9 cellular contexts compared by ENCODE assay signal in genomic region chr9:121133104-121133816, GRCh38. TPM values are rescaled to one million over a fixed set of nuclear protein-coding genes. Genes with fewer than 3 reads are reported as not detected.
DNase-seq lines count a peak whose midpoint lies in the region; ATAC-seq, FAIRE-seq and TF ChIP-seq lines count a peak whose summit lies in the region.
"Had no signal": no experiment of that assay in that cellular context is flagged by ENCODE, and none has a peak within 500 bp of the region (broad histone marks: within the 10 kb centered on the region; RNA-seq: fewer than 3 reads in every experiment).

No MANE protein-coding gene starts in this region.

- no peak for TF ChIP-seq POLR2A in Peyer's patch (IDR thresholded peaks at IDR 0.05)

- TF ChIP-seq CTCF in Peyer's patch (IDR thresholded peaks at IDR 0.05) = no peak
- no peak for TF ChIP-seq CTCF in kidney (IDR thresholded peaks at IDR 0.05; ENCODE audit: borderline replicate concordance, extremely low read depth, insufficient read depth)

- peak overlapping the region; percentile 24 for H3K4me3 Mint-ChIP-seq in stimulated activated effector memory CD8-positive, alpha-beta T cell treated with anti-CD3 and anti-CD28 coated beads, Interleukin-12 subunit alpha, Interleukin-12 subunit beta, amount 100 ng/mL, for 72 hours

- DNase-seq in Peyer's patch (peak; percentile 52 to 88 (median 85)), kidney (peak; percentile 79), SIG-M5 (lab: John Stamatoyannopoulos, UW) (no peak), medulla oblongata (ENCODE audit: extremely low spot score) (no peak)
- peak; percentile 78 for DNase-seq in activated T-cell treated with anti-CD3 and anti-CD28 coated beads, Interleukin-2, amount 50 U/mL, for 1 hour
- DNase-seq in stimulated activated effector memory CD8-positive, alpha-beta T cell treated with anti-CD3 and anti-CD28 coated beads, Interleukin-12 subunit alpha, Interleukin-12 subunit beta, amount 100 ng/mL, for 72 hours (ENCODE audit: low spot score in 2 of 2) = peak; percentile 9 to 57

- H3K4me1 ChIP-seq in Peyer's patch (peaks cover 0 to 4% (median 1%) of the 10 kb centered on the region in 4 donors), kidney (ENCODE audit: control insufficient read depth in 1 of 2, insufficient read depth in 1 of 2, low read depth in 1 of 2, low read length in 2 of 2) (no peaks in the 10 kb centered on the region)

- H3K27me3 ChIP-seq in Peyer's patch = no peaks in the 10 kb centered on the region
- H3K27me3 ChIP-seq: heart right ventricle had no signal

- H3K36me3 ChIP-seq in Peyer's patch (peaks cover 0 to 16% (median 0%) of the 10 kb centered on the region in 3 donors), kidney (ENCODE audit: control insufficient read depth in 1 of 2, insufficient read depth in 2 of 2, low read length in 2 of 2) (no peaks in the 10 kb centered on the region)

- peak overlapping the region; percentile 74 for H3K27ac Mint-ChIP-seq in stimulated activated effector memory CD8-positive, alpha-beta T cell treated with anti-CD3 and anti-CD28 coated beads, Interleukin-12 subunit alpha, Interleukin-12 subunit beta, amount 100 ng/mL, for 72 hours

- H3K9me3 ChIP-seq in Peyer's patch (no peaks in the 10 kb centered on the region), kidney (ENCODE audit: control insufficient read depth in 1 of 2, low read length in 2 of 2) (no peaks in the 10 kb centered on the region)

- H3K36me3 Mint-ChIP-seq in stimulated activated effector memory CD8-positive, alpha-beta T cell treated with anti-CD3 and anti-CD28 coated beads, Interleukin-12 subunit alpha, Interleukin-12 subunit beta, amount 100 ng/mL, for 72 hours = peaks cover 80% of the 10 kb centered on the region

- H3K4me3 ChIP-seq in Peyer's patch = no peak overlapping the region
- no peak overlapping the region for H3K4me3 ChIP-seq in kidney (ENCODE audit: low read length in 2 of 2)
- H3K4me3 ChIP-seq: heart right ventricle had no signal

- peak; percentile 74 for ATAC-seq in stimulated activated effector memory CD8-positive, alpha-beta T cell treated with anti-CD3 and anti-CD28 coated beads, Interleukin-12 subunit alpha, Interleukin-12 subunit beta, amount 100 ng/mL, for 72 hours
- ATAC-seq in GM19395 (IDR thresholded peaks at IDR 0.05; ENCODE audit: unreplicated experiment) = no peak
- no peak for ATAC-seq in GM21737 (IDR thresholded peaks at IDR 0.05; ENCODE audit: unreplicated experiment)
- ATAC-seq: heart right ventricle had no signal

- FAIRE-seq in kidney (lab: Jason Lieb, UNC) = no peak

- H3K4me1 Mint-ChIP-seq in stimulated activated effector memory CD8-positive, alpha-beta T cell treated with anti-CD3 and anti-CD28 coated beads, Interleukin-12 subunit alpha, Interleukin-12 subunit beta, amount 100 ng/mL, for 72 hours = peaks cover 46% of the 10 kb centered on the region

- no peak overlapping the region for H3K9ac ChIP-seq in kidney (ENCODE audit: low read length in 2 of 2)

- intact Hi-C loops in kidney (cut with DNase I) = no loop called here

- H3K27ac ChIP-seq in Peyer's patch (peak overlapping the region in 1 of 4 donors; percentile 63), kidney (ENCODE audit: low read depth in 2 of 2, low read length in 2 of 2) (no peak overlapping the region)

- H3K9me3 Mint-ChIP-seq in stimulated activated effector memory CD8-positive, alpha-beta T cell treated with anti-CD3 and anti-CD28 coated beads, Interleukin-12 subunit alpha, Interleukin-12 subunit beta, amount 100 ng/mL, for 72 hours = no peaks in the 10 kb centered on the region

RNA-seq across cellular contexts. Expression of gene CNTRL, which starts 58.5 kb away (rescaled TPM):
- total RNA-seq in Peyer's patch = 100 to 1,000 TPM in 1 of 4 donors, 10 to 100 TPM in 2, 1 to 10 TPM in 1; 5.1 to 113 (median 13.7) TPM
- 17.7 TPM for total RNA-seq in kidney
- 3.4 TPM for polyA plus RNA-seq in kidney (ENCODE audit: insufficient read depth, low read depth, low replicate concordance)

Comparison
In these comparisons a context has a peak if more than half of its experiments do, and no peak if none do; other contexts are left out.
1. DNase-seq: peak in Peyer's patch (3 of 3), activated T-cell treated with anti-CD3 and anti-CD28 coated beads, Interleukin-2, amount 50 U/mL, for 1 hour (single experiment), kidney (single experiment) and stimulated activated effector memory CD8-positive, alpha-beta T cell treated with anti-CD3 and anti-CD28 coated beads, Interleukin-12 subunit alpha, Interleukin-12 subunit beta, amount 100 ng/mL, for 72 hours (2 of 2); none in SIG-M5 (single experiment) and medulla oblongata (single experiment).